Comparison of ENCODE assay signal across 16 cellular contexts in the genomic region with DNA sequence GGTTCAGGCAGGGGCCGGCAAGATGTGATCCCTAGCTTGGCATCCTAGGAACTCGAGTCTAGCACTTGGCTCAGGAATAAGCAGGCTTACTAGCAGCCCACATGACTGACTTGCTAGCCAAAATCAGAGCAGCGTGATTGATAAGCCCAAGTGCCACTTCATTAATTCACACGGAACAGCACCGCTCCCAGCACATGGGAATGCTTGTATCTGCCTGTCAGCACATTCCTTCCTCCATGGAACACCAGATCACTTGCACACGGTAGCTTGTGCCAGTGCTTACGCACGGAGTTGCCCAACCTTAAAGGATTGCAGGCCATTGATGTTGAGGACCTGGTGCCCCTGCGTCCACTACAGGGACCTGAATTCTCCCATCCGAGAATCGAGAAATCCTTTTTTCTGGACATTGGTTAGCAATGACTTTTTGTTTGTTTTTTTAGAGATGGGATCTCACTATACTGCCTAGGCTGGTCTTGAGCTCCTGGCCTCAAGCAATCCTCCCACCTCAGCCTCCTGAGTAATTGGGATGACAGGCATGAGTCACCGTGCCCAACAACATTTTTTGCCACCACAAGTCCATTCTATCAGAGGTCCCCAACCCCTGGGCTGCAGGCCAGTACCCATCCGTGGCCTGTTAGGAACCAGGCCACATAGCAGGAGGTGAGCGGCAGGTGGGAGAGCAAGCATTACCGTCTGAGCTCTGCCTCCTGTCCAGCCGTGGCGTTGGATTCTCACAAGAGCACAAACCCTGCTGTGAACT. TPM values are rescaled to one million over a fixed set of nuclear protein-coding genes. Genes with fewer than 3 reads are reported as not detected.
A peak's percentile ranks its signal among the peaks of the same experiment; 100 is the strongest.
DNase-seq lines count a peak whose midpoint lies in the region; ATAC-seq and TF ChIP-seq lines count a peak whose summit lies in the region.
"Had no signal": no experiment of that assay in that cellular context is flagged by ENCODE, and none has a peak within 500 bp of the region (broad histone marks: within the 10 kb centered on the region; RNA-seq: fewer than 3 reads in every experiment).

No MANE protein-coding gene starts in this region.

- TF ChIP-seq CTCF in uterus (IDR thresholded peaks at IDR 0.05): no peak

- H3K36me3 ChIP-seq in uterus: no peaks in the 10 kb centered on the region
- H3K36me3 ChIP-seq: brain microvascular endothelial cell, gastroesophageal sphincter, tibial nerve had no signal

- no peak for TF ChIP-seq POLR2A in uterus (IDR thresholded peaks at IDR 0.05)

- no peak overlapping the region for H3K4me3 ChIP-seq in uterus
- H3K4me3 ChIP-seq: gastroesophageal sphincter, tibial nerve had no signal

- DNase-seq in Right ventricle myocardium inferior (ENCODE audit: missing footprints) (no peak), cardiac septum (ENCODE audit: low spot score) (no peak), fibroblast of gingiva (ENCODE audit: low read depth) (peak; percentile 51), mucosa of gallbladder (ENCODE audit: low spot score) (peak; percentile 24), uterus (no peak), COR-L47 (lab: John Stamatoyannopoulos, UW) (no peak)
- DNase-seq in activated CD4-positive, alpha-beta T cell treated with anti-CD3 and anti-CD28 coated beads, Interleukin-2, amount 50 U/mL, for 48 hours: no peak
- no peak for DNase-seq in activated naive CD4-positive, alpha-beta T cell (lab: John Stamatoyannopoulos, UW)
- DNase-seq: activated CD4-positive, CD25-positive, alpha-beta regulatory T cell; activated naive CD4-positive, alpha-beta T cell treated with anti-CD3 and anti-CD28 coated beads, Interleukin-2, amount 50 U/mL, for 16 hours; brain microvascular endothelial cell; Calu3; NCI-H1092 treated with DMSO at 0.1 percent for 48 hours; NCI-H2227 treated with DMSO at 0.1 percent for 48 hours had no signal

- intact Hi-C loops in Right ventricle myocardium inferior (cut with DNase I) (loop anchor here (1.0 kb wide), 1 partner anchor 204 kb away; no protein-coding TSS in a partner anchor), cardiac septum (cut with DNase I) (no loop called here), uterus (cut with DNase I; ENCODE audit: low total_unique reads) (no loop called here)

- ATAC-seq in Right ventricle myocardium inferior: peak; percentile 88
- ATAC-seq: gastroesophageal sphincter had no signal

- H3K27ac ChIP-seq in uterus: no peak overlapping the region
- H3K27ac ChIP-seq: brain microvascular endothelial cell, gastroesophageal sphincter, tibial nerve had no signal

- no peaks in the 10 kb centered on the region for H3K4me1 ChIP-seq in uterus
- H3K4me1 ChIP-seq: gastroesophageal sphincter had no signal

- no peaks in the 10 kb centered on the region for H3K27me3 ChIP-seq in uterus
- H3K27me3 ChIP-seq: brain microvascular endothelial cell, tibial nerve had no signal

- no peaks in the 10 kb centered on the region for H3K9me3 ChIP-seq in uterus
- H3K9me3 ChIP-seq: gastroesophageal sphincter, tibial nerve had no signal

RNA-seq across cellular contexts. Expression of a gene that starts 30.6 kb away (rescaled TPM):
- 193 TPM for total RNA-seq in Right ventricle myocardium inferior
- total RNA-seq in cardiac septum: 299 TPM
- total RNA-seq in mucosa of gallbladder: 38.7 TPM
- 100 to 1,000 TPM in 1 of 4 donors, 10 to 100 TPM in 3; 47.9 to 106 (median 65.1) TPM for total RNA-seq in uterus

Comparison
In these comparisons a context has a peak if more than half of its experiments do, and no peak if none do; other contexts are left out.
1. DNase-seq: peak in fibroblast of gingiva (single experiment) and mucosa of gallbladder (single experiment); none in Right ventricle myocardium inferior (single experiment), cardiac septum (single experiment), uterus (0 of 2), activated CD4-positive, alpha-beta T cell treated with anti-CD3 and anti-CD28 coated beads, Interleukin-2, amount 50 U/mL, for 48 hours (0 of 2), activated naive CD4-positive, alpha-beta T cell (0 of 4) and COR-L47 (single experiment).